20 cellular contexts compared by ENCODE assay signal in the genomic region with DNA sequence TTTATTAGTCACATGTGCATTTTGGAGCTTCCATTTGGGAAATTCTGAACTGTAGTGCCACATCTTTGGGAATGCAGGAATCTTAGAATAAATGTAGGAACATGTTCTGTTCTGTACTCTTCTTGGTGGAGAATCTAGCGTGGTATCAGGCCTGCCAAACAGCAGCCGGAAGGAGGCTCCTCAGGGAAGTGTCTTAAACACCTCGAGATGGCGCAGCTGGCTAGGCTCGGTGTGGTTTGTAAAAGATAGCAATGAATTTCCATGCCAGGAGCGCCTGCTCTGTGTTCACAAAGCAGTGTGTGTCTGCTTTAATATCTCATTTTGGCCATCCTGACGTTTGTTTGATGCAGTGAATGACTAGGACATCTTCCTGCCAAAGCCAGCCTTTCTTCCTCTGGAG.
DNase-seq lines count a peak whose midpoint lies in the region; ATAC-seq, FAIRE-seq and TF ChIP-seq lines count a peak whose summit lies in the region.
"Had no signal": no experiment of that assay in that cellular context is flagged by ENCODE, and none has a peak within 500 bp of the region (broad histone marks: within the 10 kb centered on the region; RNA-seq: fewer than 3 reads in every experiment).

No MANE protein-coding gene starts in this region.

- dilution Hi-C loops in keratinocyte (cut with MboI; ENCODE audit: extremely low pct_ligation_motif_present, low sequenced_read_pairs), result no loop called here

- CTCF ChIA-PET in WTC11 (lab: Charles Lee), result no interaction called here

- DNase-seq in WTC11 (ENCODE audit: low spot score) (no peak), keratinocyte (ENCODE audit: low read depth, low spot score) (no peak), amniotic stem cell (lab: John Stamatoyannopoulos, UW) (no peak), MG63 (no peak), EL (no peak)
- DNase-seq: CD4-positive, CD25-positive, alpha-beta regulatory T cell; CD8-positive, alpha-beta memory T cell; COR-L47; DMS 273 treated with DMSO at 0.1 percent for 48 hours; DMS53; DND-41; H9 had no signal

- H3K4me1 Mint-ChIP-seq in WTC11, result peaks cover 10% of the 10 kb centered on the region
- H3K4me1 Mint-ChIP-seq: B cell had no signal

- H3K9ac ChIP-seq in keratinocyte (ENCODE audit: control insufficient read depth, extremely low read depth, insufficient read depth, low read length) (no peak overlapping the region), parathyroid adenoma (no peak overlapping the region)
- H3K9ac ChIP-seq: BLaER1 treated with 17β-estradiol and CSF1 and Interleukin-3, amounts not matched to agents 10 nM and 100 nM had no signal

- no peaks in the 10 kb centered on the region for H3K9me3 Mint-ChIP-seq in WTC11
- H3K9me3 Mint-ChIP-seq: CD4-positive, CD25-positive, alpha-beta regulatory T cell; CD8-positive, alpha-beta memory T cell; H9 had no signal

- peaks cover 12% of the 10 kb centered on the region; the same call in 1 of the 2 replicates for H3K36me3 Mint-ChIP-seq in WTC11

- H3K9me3 ChIP-seq in keratinocyte (ENCODE audit: control insufficient read depth, low read depth, low read length), result no peaks in the 10 kb centered on the region
- no peaks in the 10 kb centered on the region for H3K9me3 ChIP-seq in parathyroid adenoma (ENCODE audit: control insufficient read depth, low read length)
- H3K9me3 ChIP-seq in MG63, result no peaks in the 10 kb centered on the region
- H3K9me3 ChIP-seq: BLaER1 treated with 17β-estradiol and CSF1 and Interleukin-3, amounts not matched to agents 10 nM and 100 nM had no signal

- POLR2A ChIA-PET in WTC11 (lab: Charles Lee), result no interaction called here

- H3K4me3 Mint-ChIP-seq in WTC11, result no peak overlapping the region
- H3K4me3 Mint-ChIP-seq: B cell; CD4-positive, CD25-positive, alpha-beta regulatory T cell; CD8-positive, alpha-beta memory T cell; H9 had no signal

- 0 out of 2 replicates have a peak overlapping the region, but pooled peaks have one; percentile 16 for H3K27ac Mint-ChIP-seq in WTC11
- H3K27ac Mint-ChIP-seq: B cell had no signal

- H3K27ac ChIP-seq in keratinocyte (ENCODE audit: control insufficient read depth, insufficient read depth, low read length) (no peak overlapping the region), parathyroid adenoma (peak overlapping the region; percentile 24)
- H3K27ac ChIP-seq: BLaER1 treated with 17β-estradiol and CSF1 and Interleukin-3, amounts not matched to agents 10 nM and 100 nM had no signal

- H4K20me1 ChIP-seq in keratinocyte (ENCODE audit: control insufficient read depth, extremely low read depth, insufficient read depth, low read length), result no peaks in the 10 kb centered on the region

- no peak for ATAC-seq in WTC11

- H3K4me2 ChIP-seq in keratinocyte (ENCODE audit: control insufficient read depth, extremely low read depth, insufficient read depth, low read depth, low read length) (no peak overlapping the region), parathyroid adenoma (ENCODE audit: low read length) (no peak overlapping the region)
- H3K4me2 ChIP-seq: BLaER1 treated with 17β-estradiol and CSF1 and Interleukin-3, amounts not matched to agents 10 nM and 100 nM had no signal

- H3K27me3 ChIP-seq in keratinocyte (ENCODE audit: control insufficient read depth, extremely low read depth, insufficient read depth, low read length) (no peaks in the 10 kb centered on the region), parathyroid adenoma (ENCODE audit: control insufficient read depth, insufficient read depth, low read length) (no peaks in the 10 kb centered on the region), MG63 (no peaks in the 10 kb centered on the region)
- H3K27me3 ChIP-seq: BLaER1 treated with 17β-estradiol and CSF1 and Interleukin-3, amounts not matched to agents 10 nM and 100 nM had no signal

- H3K4me3 ChIP-seq in keratinocyte (ENCODE audit: control insufficient read depth in 2 of 3, extremely low read depth in 1 of 3, insufficient read depth in 2 of 3, low read depth in 1 of 3, low read length in 3 of 3), result no peak overlapping the region
- no peak overlapping the region for H3K4me3 ChIP-seq in parathyroid adenoma (ENCODE audit: low read depth, low read length)
- no peak overlapping the region for H3K4me3 ChIP-seq in MG63
- H3K4me3 ChIP-seq: BLaER1 treated with 17β-estradiol and CSF1 and Interleukin-3, amounts not matched to agents 10 nM and 100 nM had no signal

- H3K9me1 ChIP-seq in keratinocyte (ENCODE audit: control insufficient read depth, extremely low read depth, insufficient read depth, low read length), result no peaks in the 10 kb centered on the region

- no peak for TF ChIP-seq CTCF in WTC11 (IDR thresholded peaks at IDR 0.05)
- peak in 2 of 3 experiments; percentile 20 to 54 for TF ChIP-seq CTCF in keratinocyte (optimal IDR thresholded peaks at IDR 0.05 in 1 of 3, IDR thresholded peaks at IDR 0.05 in 1 of 3, conservative IDR thresholded peaks at IDR 0.05 in 1 of 3; ENCODE audit: extremely low read depth in 1 of 3, insufficient read depth in 2 of 3, low read length in 3 of 3)
- no peak for TF ChIP-seq CTCF in parathyroid adenoma (IDR thresholded peaks at IDR 0.05)

- H3K79me2 ChIP-seq in keratinocyte (ENCODE audit: control insufficient read depth, insufficient read depth, low read length) (no peaks in the 10 kb centered on the region), parathyroid adenoma (no peaks in the 10 kb centered on the region)

- H3K36me3 ChIP-seq in keratinocyte (ENCODE audit: control insufficient read depth in 2 of 2, extremely low read depth in 1 of 2, insufficient read depth in 2 of 2, low read length in 2 of 2) (peaks cover 7 to 8% of the 10 kb centered on the region in 2 experiments), parathyroid adenoma (ENCODE audit: control insufficient read depth, insufficient read depth, low read length) (no peaks in the 10 kb centered on the region), MG63 (peaks cover 71% of the 10 kb centered on the region)

- no peak for FAIRE-seq in keratinocyte (lab: Jason Lieb, UNC)
- FAIRE-seq: G401.6, GM12891, GM19239, H1, HTR-8/SVneo had no signal

- H2AFZ ChIP-seq in keratinocyte (ENCODE audit: control insufficient read depth, low read length), result no peak overlapping the region
- H2AFZ ChIP-seq in parathyroid adenoma, result no peak overlapping the region

- peaks cover 21% of the 10 kb centered on the region for H3K4me1 ChIP-seq in keratinocyte (ENCODE audit: control insufficient read depth, extremely low read depth, insufficient read depth, low read length)
- H3K4me1 ChIP-seq in parathyroid adenoma, result peaks cover 11% of the 10 kb centered on the region

- H3K27me3 Mint-ChIP-seq in WTC11 (ENCODE audit: low read depth), result no peaks in the 10 kb centered on the region
- H3K27me3 Mint-ChIP-seq: B cell; CD4-positive, CD25-positive, alpha-beta regulatory T cell had no signal

TF ChIP-seq in WTC11, 78 proteins besides CTCF, POLR2A, EP300 and RAD21 (continues in another document):
- TF ChIP-seq KAT7 (CRISPR knock-in tag; IDR thresholded peaks at IDR 0.05; ENCODE audit: borderline replicate concordance) (no peak), ESRRA (CRISPR knock-in tag; IDR thresholded peaks at IDR 0.05; ENCODE audit: borderline replicate concordance) (no peak), EMX1 (CRISPR knock-in tag; IDR thresholded peaks at IDR 0.05) (no peak), GTF2I (CRISPR knock-in tag; conservative IDR thresholded peaks at IDR 0.05) (no peak), SMAD3 (CRISPR knock-in tag; IDR thresholded peaks at IDR 0.05; ENCODE audit: borderline replicate concordance) (no peak), ZNF423 (CRISPR knock-in tag; IDR thresholded peaks at IDR 0.05) (no peak), SMAD4 (CRISPR knock-in tag; IDR thresholded peaks at IDR 0.05) (no peak), HMGA2 (CRISPR knock-in tag; IDR thresholded peaks at IDR 0.05) (no peak), GABPB1 (CRISPR knock-in tag; IDR thresholded peaks at IDR 0.05) (no peak)
- TF ChIP-seq, protein P1, sequence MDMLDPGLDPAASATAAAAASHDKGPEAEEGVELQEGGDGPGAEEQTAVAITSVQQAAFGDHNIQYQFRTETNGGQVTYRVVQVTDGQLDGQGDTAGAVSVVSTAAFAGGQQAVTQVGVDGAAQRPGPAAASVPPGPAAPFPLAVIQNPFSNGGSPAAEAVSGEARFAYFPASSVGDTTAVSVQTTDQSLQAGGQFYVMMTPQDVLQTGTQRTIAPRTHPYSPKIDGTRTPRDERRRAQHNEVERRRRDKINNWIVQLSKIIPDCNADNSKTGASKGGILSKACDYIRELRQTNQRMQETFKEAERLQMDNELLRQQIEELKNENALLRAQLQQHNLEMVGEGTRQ (CRISPR knock-in tag; IDR thresholded peaks at IDR 0.05), result no peak
- TF ChIP-seq, protein P2, sequence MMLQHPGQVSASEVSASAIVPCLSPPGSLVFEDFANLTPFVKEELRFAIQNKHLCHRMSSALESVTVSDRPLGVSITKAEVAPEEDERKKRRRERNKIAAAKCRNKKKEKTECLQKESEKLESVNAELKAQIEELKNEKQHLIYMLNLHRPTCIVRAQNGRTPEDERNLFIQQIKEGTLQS (CRISPR knock-in tag; conservative IDR thresholded peaks at IDR 0.05), result no peak
- TF ChIP-seq, protein P3, sequence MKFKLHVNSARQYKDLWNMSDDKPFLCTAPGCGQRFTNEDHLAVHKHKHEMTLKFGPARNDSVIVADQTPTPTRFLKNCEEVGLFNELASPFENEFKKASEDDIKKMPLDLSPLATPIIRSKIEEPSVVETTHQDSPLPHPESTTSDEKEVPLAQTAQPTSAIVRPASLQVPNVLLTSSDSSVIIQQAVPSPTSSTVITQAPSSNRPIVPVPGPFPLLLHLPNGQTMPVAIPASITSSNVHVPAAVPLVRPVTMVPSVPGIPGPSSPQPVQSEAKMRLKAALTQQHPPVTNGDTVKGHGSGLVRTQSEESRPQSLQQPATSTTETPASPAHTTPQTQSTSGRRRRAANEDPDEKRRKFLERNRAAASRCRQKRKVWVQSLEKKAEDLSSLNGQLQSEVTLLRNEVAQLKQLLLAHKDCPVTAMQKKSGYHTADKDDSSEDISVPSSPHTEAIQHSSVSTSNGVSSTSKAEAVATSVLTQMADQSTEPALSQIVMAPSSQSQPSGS (CRISPR knock-in tag; IDR thresholded peaks at IDR 0.05; ENCODE audit: borderline replicate concordance, low read depth), result no peak
- TF ChIP-seq, protein P4, sequence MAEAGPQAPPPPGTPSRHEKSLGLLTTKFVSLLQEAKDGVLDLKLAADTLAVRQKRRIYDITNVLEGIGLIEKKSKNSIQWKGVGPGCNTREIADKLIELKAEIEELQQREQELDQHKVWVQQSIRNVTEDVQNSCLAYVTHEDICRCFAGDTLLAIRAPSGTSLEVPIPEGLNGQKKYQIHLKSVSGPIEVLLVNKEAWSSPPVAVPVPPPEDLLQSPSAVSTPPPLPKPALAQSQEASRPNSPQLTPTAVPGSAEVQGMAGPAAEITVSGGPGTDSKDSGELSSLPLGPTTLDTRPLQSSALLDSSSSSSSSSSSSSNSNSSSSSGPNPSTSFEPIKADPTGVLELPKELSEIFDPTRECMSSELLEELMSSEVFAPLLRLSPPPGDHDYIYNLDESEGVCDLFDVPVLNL (CRISPR knock-in tag; IDR thresholded peaks at IDR 0.05; ENCODE audit: borderline replicate concordance, low read depth), result no peak

Comparison
In these comparisons a context has a peak if more than half of its experiments do, and no peak if none do; other contexts are left out.
1. CTCF ChIP-seq: peak in keratinocyte (2 of 3); none in WTC11 (single experiment) and parathyroid adenoma (single experiment).